Comparison of ENCODE assay signal across 9 cellular contexts in genomic region chr18:32772580-32773186, GRCh38. TPM values are rescaled to one million over a fixed set of nuclear protein-coding genes. Genes with fewer than 3 reads are reported as not detected.
DNase-seq lines count a peak whose midpoint lies in the region; ATAC-seq and TF ChIP-seq lines count a peak whose summit lies in the region.
"Had no signal": no experiment of that assay in that cellular context is flagged by ENCODE, and none has a peak within 500 bp of the region (broad histone marks: within the 10 kb centered on the region; RNA-seq: fewer than 3 reads in every experiment).

Gene KLHL14, minus strand, starts transcription at chr18:32773023. Its CDS starts 2,432 bp downstream, at chr18:32770591.

- DNase-seq in heart left ventricle: no peak
- no peak for DNase-seq in Right ventricle myocardium inferior (ENCODE audit: missing footprints)
- DNase-seq in astrocyte of the spinal cord (ENCODE audit: low read depth, low spot score): no peak
- no peak for DNase-seq in naive B cell
- DNase-seq in body of pancreas: no peak

- no peaks in the 10 kb centered on the region for H3K9me3 Mint-ChIP-seq in naive B cell

- H3K27me3 ChIP-seq in heart left ventricle (peaks cover 18 to 46% (median 35%) of the 10 kb centered on the region in 9 donors), body of pancreas (peaks cover 0 to 18% of the 10 kb centered on the region in 2 donors)

- TF ChIP-seq CTCF in heart left ventricle (IDR thresholded peaks at IDR 0.05) (no peak), astrocyte of the spinal cord (IDR thresholded peaks at IDR 0.05; ENCODE audit: low read depth, low read length) (no peak), body of pancreas (IDR thresholded peaks at IDR 0.05) (no peak)

- peak within 1 kb of the TSS; percentile 74 to 95 (median 90) for H3K27ac Mint-ChIP-seq in naive B cell
- H3K27ac Mint-ChIP-seq: CD14-positive monocyte had no signal

- in situ Hi-C loops in astrocyte of the spinal cord (cut with HindIII; ENCODE audit: low sequenced_read_pairs): no loop called here

- H3K9me3 ChIP-seq in heart left ventricle: no peaks in the 10 kb centered on the region
- H3K9me3 ChIP-seq in body of pancreas: no peaks in the 10 kb centered on the region

- peak within 1 kb of the TSS; percentile 26 to 58 (median 46) for H3K4me3 ChIP-seq in heart left ventricle
- H3K4me3 ChIP-seq in astrocyte of the spinal cord (ENCODE audit: low read depth, low read length): peak within 1 kb of the TSS; percentile 46
- peak within 1 kb of the TSS; percentile 50 for H3K4me3 ChIP-seq in urinary bladder (ENCODE audit: low read depth, low read length)
- no peak within 1 kb of the TSS for H3K4me3 ChIP-seq in body of pancreas

- peak within 1 kb of the TSS; percentile 93 to 99 (median 96) for H3K4me3 Mint-ChIP-seq in naive B cell

- H3K27ac ChIP-seq in heart left ventricle (no peak within 1 kb of the TSS), urinary bladder (ENCODE audit: low read depth) (no peak within 1 kb of the TSS), body of pancreas (no peak within 1 kb of the TSS)

- peaks cover 39 to 52% (median 47%) of the 10 kb centered on the region in 3 donors for H3K4me1 Mint-ChIP-seq in naive B cell
- H3K4me1 Mint-ChIP-seq: CD14-positive monocyte had no signal

- H3K4me1 ChIP-seq in heart left ventricle: peaks cover 0 to 32% (median 12%) of the 10 kb centered on the region in 12 donors
- H3K4me1 ChIP-seq in urinary bladder (ENCODE audit: insufficient read depth): no peaks in the 10 kb centered on the region
- peaks cover 27% of the 10 kb centered on the region for H3K4me1 ChIP-seq in body of pancreas

- H3K36me3 ChIP-seq in heart left ventricle: no peaks in the 10 kb centered on the region
- no peaks in the 10 kb centered on the region for H3K36me3 ChIP-seq in urinary bladder (ENCODE audit: insufficient read depth)
- no peaks in the 10 kb centered on the region for H3K36me3 ChIP-seq in body of pancreas (replicated peaks in 1 of 2; ENCODE audit: insufficient read depth in 1 of 2, low read depth in 2 of 2)

- TF ChIP-seq POLR2A in heart left ventricle (IDR thresholded peaks at IDR 0.05): no peak
- no peak for TF ChIP-seq POLR2A in body of pancreas (IDR thresholded peaks at IDR 0.05)

- H3K36me3 Mint-ChIP-seq in naive B cell: no peaks in the 10 kb centered on the region
- H3K36me3 Mint-ChIP-seq: CD14-positive monocyte had no signal

- intact Hi-C loops in heart left ventricle (cut with DNase I): no loop called here
- intact Hi-C loops in Right ventricle myocardium inferior (cut with DNase I): no loop called here
- intact Hi-C loops in body of pancreas (cut with DNase I): no loop called here

- ATAC-seq in heart left ventricle (no peak), Right ventricle myocardium inferior (no peak), naive B cell (ENCODE audit: low read depth in 2 of 2) (peak in 1 of 2 donors; percentile 9), body of pancreas (no peak), GM21825 (IDR thresholded peaks at IDR 0.05; ENCODE audit: unreplicated experiment) (no peak), GM18873 (IDR thresholded peaks at IDR 0.05; ENCODE audit: low FRiP score, unreplicated experiment) (no peak)

- no peaks in the 10 kb centered on the region for H3K27me3 Mint-ChIP-seq in naive B cell

- WGBS in heart left ventricle, 4 donors: 33 to 49% (median 44%) methylated on average over 12 of the region's 12 CpGs
- 53% methylated on average over 12 of the region's 12 CpGs for WGBS in urinary bladder
- 26 to 65% methylated on average over 12 of the region's 12 CpGs for WGBS in body of pancreas, 2 donors

RNA-seq across cellular contexts. Expression of gene KLHL14, which starts in this region (rescaled TPM):
- total RNA-seq in heart left ventricle (under 1 TPM in 5 of 9 donors, not detected in 4; 0.10 to 0.34 (median 0.16) TPM), Right ventricle myocardium inferior (not detected), urinary bladder (1.5 TPM), body of pancreas (not detected)
- polyA plus RNA-seq in heart left ventricle (under 1 TPM; 0.07 to 0.08 TPM), naive B cell (ENCODE audit: low read depth in 6 of 6) (10 to 100 TPM; 15.4 to 33.2 (median 21.1) TPM), urinary bladder (0.39 TPM)
- polyA plus RNA-seq: CD14-positive monocyte had no signal

Comparison
In these comparisons a context has a peak if more than half of its experiments do, and no peak if none do; other contexts are left out.
1. RNA of gene KLHL14 (polyA plus RNA-seq): 15.4 to 33.2 TPM in naive B cell; 0.39 TPM in urinary bladder (single experiment) and 0.07 to 0.08 TPM in heart left ventricle; every median in the first group is over 10 times any median in the second.
2. H3K4me3 ChIP-seq: peak in heart left ventricle (12 of 12), astrocyte of the spinal cord (single experiment) and urinary bladder (single experiment); none in body of pancreas (0 of 2).